In the genomic region with DNA sequence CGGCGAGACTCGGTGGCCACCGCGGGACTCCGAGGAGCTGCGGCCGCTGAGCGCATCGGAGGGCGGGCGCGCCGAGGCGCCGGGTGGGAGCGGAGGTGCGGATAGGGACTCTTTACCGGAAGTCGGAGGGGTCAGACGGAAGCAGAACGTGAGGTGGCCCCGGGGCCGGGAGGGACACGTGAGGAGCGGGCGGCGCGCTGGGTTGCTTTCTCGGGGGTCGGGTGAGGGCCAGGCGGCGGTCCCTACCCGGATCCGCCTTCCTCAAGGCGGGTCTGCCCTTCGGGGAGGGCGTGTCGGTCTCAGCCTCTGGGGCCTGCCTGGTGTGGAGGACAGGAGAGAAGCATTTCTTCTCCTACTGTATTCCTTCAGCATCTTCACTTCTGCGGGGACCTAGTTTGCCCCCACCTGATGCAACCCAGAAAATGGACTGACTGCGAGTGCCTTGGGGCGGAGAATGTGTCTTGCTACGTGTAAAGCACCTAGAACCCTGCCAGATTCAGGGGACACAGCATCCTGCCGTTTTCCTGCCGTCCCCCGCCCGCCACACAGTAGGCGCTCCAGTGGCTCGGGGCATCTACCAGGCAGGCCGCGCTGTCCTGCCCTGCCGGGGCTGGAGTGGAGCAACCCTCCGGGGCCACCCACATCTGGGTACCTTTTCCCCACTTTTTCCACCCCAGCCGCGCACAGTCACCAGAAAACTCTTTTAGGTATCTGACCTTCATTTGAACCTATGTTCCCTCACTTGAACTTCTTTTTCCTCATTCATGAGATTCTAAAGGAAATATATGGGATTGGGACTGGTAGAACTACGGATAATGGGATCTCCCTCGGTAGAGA, we compare ENCODE assay signal across 8 cellular contexts. TPM values are rescaled to one million over a fixed set of nuclear protein-coding genes. Genes with fewer than 3 reads are reported as not detected.
DNase-seq lines count a peak whose midpoint lies in the region; ATAC-seq and TF ChIP-seq lines count a peak whose summit lies in the region.

No MANE protein-coding gene starts in this region.

- peak overlapping the region; percentile 48 to 100 (median 95) for H3K27ac ChIP-seq in adrenal gland
- H3K27ac ChIP-seq in heart right ventricle, result peak overlapping the region; percentile 93 to 100 (median 99)
- H3K27ac ChIP-seq in transverse colon, result peak overlapping the region; percentile 98 to 100 (median 98)

- ATAC-seq in HG02678 (IDR thresholded peaks at IDR 0.05; ENCODE audit: unreplicated experiment) (peak; percentile 69), heart right ventricle (peak; percentile 84 to 92 (median 91))

- 1% methylated on average over 26 to 57 of the region's 57 CpGs for WGBS in adrenal gland, 4 donors
- 1% methylated on average over 56 to 57 of the region's 57 CpGs for WGBS in heart right ventricle, 2 donors
- WGBS in transverse colon (ENCODE audit: low coverage in 1 of 2), 2 donors, result 0% methylated on average over 3 to 54 of the region's 57 CpGs

- intact Hi-C loops in adrenal gland (cut with DNase I) (no loop called here), heart right ventricle (cut with DNase I) (loop anchor here in 3 of 10 donors (5.0 kb wide), 2 partner anchors 37 to 38 kb away; no protein-coding TSS in a partner anchor), transverse colon (cut with DNase I; ENCODE audit: low total_unique reads) (no loop called here)

- H3K4me1 ChIP-seq in adrenal gland (replicated peaks in 1 of 2) (peaks cover 28 to 30% of the 10 kb centered on the region in 2 donors), heart right ventricle (peaks cover 4 to 36% (median 31%) of the 10 kb centered on the region in 9 donors), transverse colon (peaks cover 0 to 39% (median 28%) of the 10 kb centered on the region in 4 donors)

- no peak for TF ChIP-seq EP300 in transverse colon (IDR thresholded peaks at IDR 0.05; ENCODE audit: low read depth)

- in situ Hi-C loops in transverse colon (cut with MboI; ENCODE audit: low pct_ligation_motif_present in 1 of 4, low pct_unique_long_range_greater_than_20kb in 1 of 4, low sequenced_read_pairs in 3 of 4), result no loop called here

- H3K4me3 ChIP-seq in GM12864 (ENCODE audit: low read depth, low read length) (peak overlapping the region; percentile 84), adrenal gland (peak overlapping the region in 3 of 4 donors; percentile 38 to 98 (median 84)), heart right ventricle (peak overlapping the region; percentile 78 to 97 (median 92)), transverse colon (peak overlapping the region; percentile 55 to 100 (median 92))

- TF ChIP-seq CTCF in GM12864 (IDR thresholded peaks at IDR 0.05; ENCODE audit: low read depth, low read length, missing control alignments) (no peak), adrenal gland (IDR thresholded peaks at IDR 0.05) (peak in 1 of 6 experiments; percentile 4), heart right ventricle (IDR thresholded peaks at IDR 0.05) (no peak), transverse colon (IDR thresholded peaks at IDR 0.05) (no peak)

- DNase-seq in GM12864 (ENCODE audit: low read depth) (peak; percentile 77), NCI-H128 (lab: John Stamatoyannopoulos, UW; ENCODE audit: unreplicated experiment) (peak; percentile 72), T follicular helper cell (ENCODE audit: low read depth) (peak; percentile 72), adrenal gland (peak; percentile 88 to 94 (median 92)), heart right ventricle (peak; percentile 92 to 93), pons (ENCODE audit: low spot score) (peak; percentile 65), transverse colon (peak; percentile 93)

- H3K9me3 ChIP-seq in adrenal gland (replicated peaks in 1 of 3) (no peaks in the 10 kb centered on the region), heart right ventricle (no peaks in the 10 kb centered on the region), transverse colon (no peaks in the 10 kb centered on the region)

- peak; percentile 52 to 66 for TF ChIP-seq POLR2A in adrenal gland (IDR thresholded peaks at IDR 0.05)
- peak; percentile 84 for TF ChIP-seq POLR2A in transverse colon (IDR thresholded peaks at IDR 0.05)

- H3K36me3 ChIP-seq in adrenal gland (replicated peaks in 1 of 2), result no peaks in the 10 kb centered on the region
- no peaks in the 10 kb centered on the region for H3K36me3 ChIP-seq in heart right ventricle
- no peaks in the 10 kb centered on the region for H3K36me3 ChIP-seq in transverse colon

- no peaks in the 10 kb centered on the region for H3K27me3 ChIP-seq in adrenal gland
- no peaks in the 10 kb centered on the region for H3K27me3 ChIP-seq in heart right ventricle
- no peaks in the 10 kb centered on the region for H3K27me3 ChIP-seq in transverse colon

RNA-seq across cellular contexts. Expression of a gene that starts 0.6 kb away (rescaled TPM):
- total RNA-seq in adrenal gland (100 to 1,000 TPM in 1 of 8 donors, 10 to 100 TPM in 7; 31.0 to 241 (median 63.1) TPM), heart right ventricle (10 to 100 TPM; 47.9 to 69.9 (median 55.2) TPM), transverse colon (10 to 100 TPM; 50.2 to 95.5 (median 83.2) TPM)
- polyA plus RNA-seq in adrenal gland (10 to 100 TPM; 41.5 to 60.7 (median 56.7) TPM), heart right ventricle (10 to 100 TPM; 18.8 to 49.4 TPM)

Comparison
In these comparisons a context has a peak if more than half of its experiments do, and no peak if none do; other contexts are left out.
1. Peak in every context shown above with its lines: DNase-seq, ATAC-seq, H3K4me3 ChIP-seq and H3K27ac ChIP-seq.